ENCODE assay signal across 35 cellular contexts in the genomic region with DNA sequence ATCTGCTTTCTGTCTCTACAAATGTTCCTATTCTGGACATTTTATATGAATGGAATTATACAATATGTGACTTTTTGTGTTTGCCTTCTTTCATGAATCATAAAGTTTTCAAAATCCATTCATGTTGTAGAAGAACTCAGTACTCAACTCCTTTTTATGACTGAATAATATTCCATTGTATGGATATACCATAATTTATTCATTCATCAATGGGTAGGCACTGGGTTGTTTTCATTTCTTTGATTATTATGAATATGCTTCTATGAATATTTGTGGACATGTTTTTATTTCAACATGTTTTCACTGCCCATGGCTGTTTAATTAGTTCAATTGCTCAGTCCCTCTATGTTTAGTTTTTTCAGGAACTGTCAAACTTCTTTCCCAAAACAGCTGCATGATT.
"Had no signal": no experiment of that assay in that cellular context is flagged by ENCODE, and none has a peak within 500 bp of the region (broad histone marks: within the 10 kb centered on the region; RNA-seq: fewer than 3 reads in every experiment).

No MANE protein-coding gene starts in this region.

- H3K27ac ChIP-seq: adrenal gland, ascending aorta, body of pancreas, brain microvascular endothelial cell, breast epithelium, cardiac muscle cell had no signal

- ATAC-seq: activated naive CD4-positive, alpha-beta T cell treated with anti-CD3 and anti-CD28 coated beads, Interleukin-2, amount 50 U/mL, for 72 hours; activated T-cell treated with anti-CD3 and anti-CD28 coated beads, Interleukin-2, amount 50 U/mL, for 4 hours; activated T-cell treated with anti-CD3 and anti-CD28 coated beads, Interleukin-2, amount 50 U/mL, for 72 hours; activated T-helper 17 cell treated with anti-CD3 and anti-CD28 coated beads, Interleukin-2, amount 50 U/mL, for 72 hours; body of pancreas had no signal

- H3K27me3 ChIP-seq: adrenal gland, ascending aorta, body of pancreas, brain microvascular endothelial cell, cardiac muscle cell had no signal

- H3K27me3 Mint-ChIP-seq: activated naive CD8-positive, alpha-beta T cell; activated T-cell treated with anti-CD3 and anti-CD28 coated beads, Interleukin-2, amount 50 U/mL, for 24 hours; central memory CD8-positive, alpha-beta T cell had no signal

- H3K36me3 ChIP-seq: adrenal gland, ascending aorta, brain microvascular endothelial cell, breast epithelium, cardiac muscle cell had no signal

- H3K4me3 ChIP-seq: adrenal gland, ascending aorta, body of pancreas, breast epithelium, cardiac muscle cell had no signal

- H3K4me3 Mint-ChIP-seq: activated naive CD4-positive, alpha-beta T cell treated with anti-CD3 and anti-CD28 coated beads for 36 hours; activated naive CD4-positive, alpha-beta T cell treated with anti-CD3 and anti-CD28 coated beads, Interleukin-2, amount 10 ng/mL, durations not matched to agents 7 days and 5 days; activated naive CD8-positive, alpha-beta T cell; activated naive CD8-positive, alpha-beta T cell treated with anti-CD3 and anti-CD28 coated beads for 36 hours; activated T-cell treated with anti-CD3 and anti-CD28 coated beads, Interleukin-2, amount 50 U/mL, for 24 hours; activated T-cell treated with anti-CD3 and anti-CD28 coated beads, Interleukin-2, amount 50 U/mL, for 4 hours; activated T-cell treated with anti-CD3 and anti-CD28 coated beads, Interleukin-2, amount 50 U/mL, for 72 hours; activated T-helper 1 cell treated with anti-CD3 and anti-CD28 coated beads, Interleukin-12 subunit alpha, Interleukin-12 subunit beta, Interleukin-2, Interleukin-4 antibody, amounts not matched to agents 30 ng/mL and 10 ng/mL and 1 ng/mL, durations not matched to agents 14 hours and 24 hours and 36 hours; activated T-helper 17 cell treated with anti-CD3 and anti-CD28 coated beads, Interleukin-2, amount 50 U/mL, for 72 hours; brain; central memory CD8-positive, alpha-beta T cell had no signal

- H3K4me1 ChIP-seq: adrenal gland, ascending aorta, body of pancreas, breast epithelium had no signal

- DNase-seq: activated effector memory CD4-positive, alpha-beta T cell treated with anti-CD3 and anti-CD28 coated beads, Interleukin-2, amount 50 U/mL, for 16 hours; activated effector memory CD4-positive, alpha-beta T cell treated with Interleukin-2 at 50 U/mL for 16 hours; activated gamma-delta T cell; activated gamma-delta T cell treated with Interleukin-2 at 50 U/mL for 16 hours; activated naive CD4-positive, alpha-beta T cell; activated naive CD4-positive, alpha-beta T cell treated with anti-CD3 and anti-CD28 coated beads for 36 hours; activated naive CD4-positive, alpha-beta T cell treated with anti-CD3 and anti-CD28 coated beads, Interleukin-2, amount 10 ng/mL, durations not matched to agents 7 days and 5 days; activated naive CD4-positive, alpha-beta T cell treated with Interleukin-2 at 50 U/mL for 16 hours; activated naive CD8-positive, alpha-beta T cell treated with anti-CD3 and anti-CD28 coated beads for 36 hours; activated T-cell treated with anti-CD3 and anti-CD28 coated beads for 4 hours; activated T-cell treated with anti-CD3 and anti-CD28 coated beads, Interleukin-2, amount 50 U/mL, for 1 hour; activated T-cell treated with anti-CD3 and anti-CD28 coated beads, Interleukin-2, amount 50 U/mL, for 24 hours; activated T-cell treated with anti-CD3 and anti-CD28 coated beads, Interleukin-2, amount 50 U/mL, for 4 hours; activated T-cell treated with anti-CD3 and anti-CD28 coated beads, Interleukin-2, amount 50 U/mL, for 48 hours; activated T-cell treated with anti-CD3 and anti-CD28 coated beads, Interleukin-2, amount 50 U/mL, for 72 hours; adrenal gland; amniotic stem cell; amygdala; anterior cingulate cortex; aorta; body of pancreas; brain microvascular endothelial cell; caudate nucleus; central memory CD4-positive, alpha-beta T cell; cerebellar nuclear complex had no signal

- H3K27ac Mint-ChIP-seq: activated naive CD4-positive, alpha-beta T cell treated with anti-CD3 and anti-CD28 coated beads for 36 hours; activated naive CD4-positive, alpha-beta T cell treated with anti-CD3 and anti-CD28 coated beads, Interleukin-2, amount 10 ng/mL, durations not matched to agents 7 days and 5 days; activated naive CD4-positive, alpha-beta T cell treated with anti-CD3 and anti-CD28 coated beads, Interleukin-2, amount 50 U/mL, for 72 hours; activated naive CD8-positive, alpha-beta T cell; activated naive CD8-positive, alpha-beta T cell treated with anti-CD3 and anti-CD28 coated beads for 36 hours; activated T-cell treated with anti-CD3 and anti-CD28 coated beads, Interleukin-2, amount 50 U/mL, for 24 hours; activated T-cell treated with anti-CD3 and anti-CD28 coated beads, Interleukin-2, amount 50 U/mL, for 72 hours; activated T-helper 1 cell treated with anti-CD3 and anti-CD28 coated beads, Interleukin-12 subunit alpha, Interleukin-12 subunit beta, Interleukin-2, Interleukin-4 antibody, amounts not matched to agents 30 ng/mL and 10 ng/mL and 1 ng/mL, durations not matched to agents 14 hours and 24 hours and 36 hours; activated T-helper 17 cell treated with anti-CD3 and anti-CD28 coated beads, Interleukin-2, amount 50 U/mL, for 72 hours; activated T-helper 2 cell treated with anti-CD3 and anti-CD28 coated beads, Interferon-gamma antibody, Interleukin-2, Interleukin-4, amounts not matched to agents 10 μg/mL and 5 μg/mL and 100 μg/mL, durations not matched to agents 14 hours and 24 hours and 36 hours; brain had no signal

- H3K4me1 Mint-ChIP-seq: activated T-helper 17 cell treated with anti-CD3 and anti-CD28 coated beads, Interleukin-2, amount 50 U/mL, for 72 hours had no signal

- H3K36me3 Mint-ChIP-seq: brain had no signal
